31 cellular contexts compared by ENCODE assay signal in the genomic region with DNA sequence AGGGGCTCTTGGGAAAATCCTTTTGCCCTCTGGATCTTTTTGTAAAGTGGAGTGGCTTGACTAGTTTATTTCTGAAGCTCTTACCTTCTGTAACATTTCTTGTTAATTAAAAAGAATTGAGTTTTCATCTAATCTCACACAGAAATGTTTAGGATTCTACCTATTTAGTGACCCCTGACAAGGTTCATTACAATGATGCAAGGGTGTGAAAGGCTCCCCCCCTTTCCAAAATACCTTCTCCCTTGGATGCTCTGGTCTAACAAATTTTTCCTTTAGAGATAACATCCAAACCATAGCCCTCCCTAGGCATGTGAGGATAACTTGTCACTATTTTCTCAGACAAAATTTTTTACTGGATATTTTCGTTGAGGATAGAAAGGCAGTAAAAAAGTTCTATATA.
"Had no signal": no experiment of that assay in that cellular context is flagged by ENCODE, and none has a peak within 500 bp of the region (broad histone marks: within the 10 kb centered on the region; RNA-seq: fewer than 3 reads in every experiment).

No MANE protein-coding gene starts in this region.

- H3K4me1 Mint-ChIP-seq: activated CD4-positive, alpha-beta T cell treated with anti-CD3 and anti-CD28 coated beads, Interleukin-2, amount 10 ng/mL, durations not matched to agents 24 days and 14 days; activated naive CD4-positive, alpha-beta T cell treated with anti-CD3 and anti-CD28 coated beads, Interleukin-2, amount 10 ng/mL, durations not matched to agents 7 days and 5 days; activated naive CD8-positive, alpha-beta T cell treated with anti-CD3 and anti-CD28 coated beads, Interleukin-2, amount 10 ng/mL, durations not matched to agents 7 days and 5 days; natural killer cell; T-helper 17 cell had no signal

- H3K27ac Mint-ChIP-seq: activated CD4-positive, alpha-beta memory T cell treated with anti-CD3 and anti-CD28 coated beads for 36 hours; activated CD4-positive, alpha-beta T cell treated with anti-CD3 and anti-CD28 coated beads, Interleukin-2, amount 10 ng/mL, durations not matched to agents 24 days and 14 days; activated naive CD4-positive, alpha-beta T cell treated with anti-CD3 and anti-CD28 coated beads, Interleukin-2, amount 10 ng/mL, durations not matched to agents 7 days and 5 days; activated naive CD8-positive, alpha-beta T cell treated with anti-CD3 and anti-CD28 coated beads, Interleukin-2, amount 10 ng/mL, durations not matched to agents 7 days and 5 days; activated T-helper 1 cell treated with anti-CD3 and anti-CD28 coated beads, Interleukin-12 subunit alpha, Interleukin-12 subunit beta, Interleukin-2, Interleukin-4 antibody, amounts not matched to agents 30 ng/mL and 10 ng/mL and 1 ng/mL, durations not matched to agents 14 hours and 24 hours and 36 hours; natural killer cell; progenitor cell of endocrine pancreas; T-helper 17 cell; type B pancreatic cell had no signal

- H3K4me3 Mint-ChIP-seq: activated CD4-positive, alpha-beta memory T cell treated with anti-CD3 and anti-CD28 coated beads for 36 hours; activated CD4-positive, alpha-beta T cell treated with anti-CD3 and anti-CD28 coated beads, Interleukin-2, amount 10 ng/mL, durations not matched to agents 24 days and 14 days; activated naive CD4-positive, alpha-beta T cell treated with anti-CD3 and anti-CD28 coated beads, Interleukin-2, amount 10 ng/mL, durations not matched to agents 7 days and 5 days; activated naive CD8-positive, alpha-beta T cell treated with anti-CD3 and anti-CD28 coated beads, Interleukin-2, amount 10 ng/mL, durations not matched to agents 7 days and 5 days; activated T-helper 1 cell treated with anti-CD3 and anti-CD28 coated beads, Interleukin-12 subunit alpha, Interleukin-12 subunit beta, Interleukin-2, Interleukin-4 antibody, amounts not matched to agents 30 ng/mL and 10 ng/mL and 1 ng/mL, durations not matched to agents 14 hours and 24 hours and 36 hours; natural killer cell; T-helper 17 cell; type B pancreatic cell had no signal

- H3K9me3 ChIP-seq: neutrophil, ovary, spleen, testis, vagina had no signal

- DNase-seq: activated CD4-positive, alpha-beta memory T cell treated with anti-CD3 and anti-CD28 coated beads for 36 hours; activated CD4-positive, alpha-beta T cell treated with anti-CD3 and anti-CD28 coated beads, Interleukin-2, amount 10 ng/mL, durations not matched to agents 24 days and 14 days; activated CD8-positive, alpha-beta memory T cell treated with anti-CD3 and anti-CD28 coated beads, Interleukin-2, amount 50 U/mL, for 4 hours; activated gamma-delta T cell; activated naive CD4-positive, alpha-beta T cell treated with anti-CD3 and anti-CD28 coated beads, Interleukin-2, amount 10 ng/mL, durations not matched to agents 7 days and 5 days; activated naive CD8-positive, alpha-beta T cell treated with anti-CD3 and anti-CD28 coated beads, Interleukin-2, amount 10 ng/mL, durations not matched to agents 7 days and 5 days; activated T-cell treated with anti-CD3 and anti-CD28 coated beads, Interleukin-2, amount 50 U/mL, for 1 hour; brain microvascular endothelial cell; dorsolateral prefrontal cortex; effector memory CD4-positive, alpha-beta T cell; islet precursor cell; left cardiac atrium; left ventricle myocardium superior; natural killer cell; ovary; spleen; stimulated activated naive CD4-positive, alpha-beta T cell; T-helper 17 cell; T1000; testis; WERI-Rb-1 had no signal

- H3K27ac ChIP-seq: brain microvascular endothelial cell, neutrophil, ovary, spleen, testis, vagina, WERI-Rb-1 had no signal

- H3K4me1 ChIP-seq: spleen, testis had no signal

- H3K4me3 ChIP-seq: coronary artery, dorsolateral prefrontal cortex, hepatocyte, ovary, spleen, testis, vagina had no signal

- ATAC-seq: activated CD4-positive, CD25-positive, alpha-beta regulatory T cell treated with anti-CD3 and anti-CD28 coated beads, Interleukin-2, amount 50 U/mL, for 24 hours; left cardiac atrium; left ventricle myocardium superior; natural killer cell; T-helper 17 cell had no signal

- H3K27me3 Mint-ChIP-seq: activated CD4-positive, alpha-beta memory T cell treated with anti-CD3 and anti-CD28 coated beads for 36 hours; type B pancreatic cell had no signal

- H3K9me3 Mint-ChIP-seq: activated CD4-positive, alpha-beta memory T cell treated with anti-CD3 and anti-CD28 coated beads for 36 hours; activated CD4-positive, alpha-beta T cell treated with anti-CD3 and anti-CD28 coated beads, Interleukin-2, amount 10 ng/mL, durations not matched to agents 24 days and 14 days; activated naive CD4-positive, alpha-beta T cell treated with anti-CD3 and anti-CD28 coated beads, Interleukin-2, amount 10 ng/mL, durations not matched to agents 7 days and 5 days; activated naive CD8-positive, alpha-beta T cell treated with anti-CD3 and anti-CD28 coated beads, Interleukin-2, amount 10 ng/mL, durations not matched to agents 7 days and 5 days; activated T-helper 1 cell treated with anti-CD3 and anti-CD28 coated beads, Interleukin-12 subunit alpha, Interleukin-12 subunit beta, Interleukin-2, Interleukin-4 antibody, amounts not matched to agents 30 ng/mL and 10 ng/mL and 1 ng/mL, durations not matched to agents 14 hours and 24 hours and 36 hours; natural killer cell; type B pancreatic cell had no signal

- H3K36me3 ChIP-seq: brain microvascular endothelial cell, neutrophil, ovary, spleen, vagina, WERI-Rb-1 had no signal

- H3K27me3 ChIP-seq: brain microvascular endothelial cell, dorsolateral prefrontal cortex, hepatocyte, neutrophil, ovary, spleen, testis, vagina had no signal

- FAIRE-seq: astrocyte, frontal cortex had no signal

- H3K36me3 Mint-ChIP-seq: activated CD4-positive, alpha-beta memory T cell treated with anti-CD3 and anti-CD28 coated beads for 36 hours; activated naive CD4-positive, alpha-beta T cell treated with anti-CD3 and anti-CD28 coated beads, Interleukin-2, amount 10 ng/mL, durations not matched to agents 7 days and 5 days; activated naive CD8-positive, alpha-beta T cell treated with anti-CD3 and anti-CD28 coated beads, Interleukin-2, amount 10 ng/mL, durations not matched to agents 7 days and 5 days; natural killer cell; type B pancreatic cell had no signal
